Comparison of ENCODE assay signal across 1 cellular context in genomic region chr19:58586131-58586765, GRCh38.
TF ChIP-seq lines count a peak whose summit lies in the region.

No MANE protein-coding gene starts in this region.

TF ChIP-seq in SK-N-SH, 30 proteins besides CTCF, POLR2A, EP300 and RAD21:
- TF ChIP-seq ZBTB33 (IDR thresholded peaks at IDR 0.05; ENCODE audit: borderline replicate concordance, low read depth): no peak
- no peak for TF ChIP-seq FOSL2 (IDR thresholded peaks at IDR 0.05; ENCODE audit: borderline replicate concordance, low read depth)
- no peak for TF ChIP-seq FOXM1 (IDR thresholded peaks at IDR 0.05; ENCODE audit: low read depth)
- TF ChIP-seq TCF12 (IDR thresholded peaks at IDR 0.05): no peak
- TF ChIP-seq MXI1 (IDR thresholded peaks at IDR 0.05; ENCODE audit: low read depth, low read length): no peak
